8 cellular contexts compared by ENCODE assay signal in genomic region chr2:197500503-197501179, GRCh38. TPM values are rescaled to one million over a fixed set of nuclear protein-coding genes. Genes with fewer than 3 reads are reported as not detected.
DNase-seq lines count a peak whose midpoint lies in the region; ATAC-seq and TF ChIP-seq lines count a peak whose summit lies in the region.

No MANE protein-coding gene starts in this region.

- H2AFZ ChIP-seq in hepatocyte, result peak overlapping the region; percentile 37

- H3K9me3 ChIP-seq in BLaER1 (no peaks in the 10 kb centered on the region), hepatocyte (ENCODE audit: low read depth) (no peaks in the 10 kb centered on the region), skeletal muscle tissue (ENCODE audit: control insufficient read depth in 3 of 3, low read length in 3 of 3) (no peaks in the 10 kb centered on the region)

- H3K27ac ChIP-seq in BLaER1 (peak overlapping the region; percentile 95), hepatocyte (peak overlapping the region; percentile 91), skeletal muscle tissue (ENCODE audit: low read depth, low read length) (peak overlapping the region; percentile 95)

- H3K27me3 ChIP-seq in BLaER1 (no peaks in the 10 kb centered on the region), hepatocyte (no peaks in the 10 kb centered on the region), skeletal muscle tissue (ENCODE audit: control insufficient read depth in 3 of 3, insufficient read depth in 3 of 3, low read length in 3 of 3) (no peaks in the 10 kb centered on the region)

- H3K36me3 Mint-ChIP-seq in activated naive CD8-positive, alpha-beta T cell, result peaks cover 44% of the 10 kb centered on the region

- peak overlapping the region; percentile 97 for H3K27ac Mint-ChIP-seq in activated naive CD8-positive, alpha-beta T cell

- H3K9me2 ChIP-seq in hepatocyte (replicated peaks; ENCODE audit: insufficient read depth), result no peaks in the 10 kb centered on the region

- peak; percentile 7 for ATAC-seq in GM19035 (IDR thresholded peaks at IDR 0.05; ENCODE audit: unreplicated experiment)
- ATAC-seq in HG03439 (IDR thresholded peaks at IDR 0.05; ENCODE audit: unreplicated experiment), result peak; percentile 4

- peak; percentile 7 for DNase-seq in hepatocyte (ENCODE audit: low spot score)
- no peak for DNase-seq in effector CD8-positive, alpha-beta T cell (lab: John Stamatoyannopoulos, UW)
- DNase-seq in SW480 (ENCODE audit: low spot score), result no peak

- H3K4me2 ChIP-seq in BLaER1, result peak overlapping the region; percentile 79
- peak overlapping the region; percentile 77 for H3K4me2 ChIP-seq in hepatocyte

- peak overlapping the region; percentile 87 for H3K4me3 ChIP-seq in BLaER1
- peak overlapping the region; percentile 80 for H3K4me3 ChIP-seq in hepatocyte
- H3K4me3 ChIP-seq in skeletal muscle tissue (ENCODE audit: low read length in 3 of 3), result peak overlapping the region; percentile 89 to 97 (median 90)

- peak overlapping the region; percentile 100 for H3K4me3 Mint-ChIP-seq in activated naive CD8-positive, alpha-beta T cell

- no peak for TF ChIP-seq CTCF in hepatocyte (IDR thresholded peaks at IDR 0.05; ENCODE audit: poor library complexity)

- H3K9ac ChIP-seq in BLaER1, result peak overlapping the region; percentile 90
- H3K9ac ChIP-seq in skeletal muscle tissue (ENCODE audit: low read depth in 1 of 3, low read length in 3 of 3), result peak overlapping the region; percentile 94 to 97 (median 95)

- no peaks in the 10 kb centered on the region for H3K27me3 Mint-ChIP-seq in activated naive CD8-positive, alpha-beta T cell

- H3K79me2 ChIP-seq in hepatocyte, result peaks cover 86% of the 10 kb centered on the region

- H4K20me1 ChIP-seq in BLaER1 (peaks cover 69% of the 10 kb centered on the region), hepatocyte (ENCODE audit: insufficient read depth, poor library complexity, severe bottlenecking) (peaks cover 37% of the 10 kb centered on the region)

- peaks cover 44% of the 10 kb centered on the region for H3K4me1 ChIP-seq in BLaER1
- H3K4me1 ChIP-seq in hepatocyte (ENCODE audit: insufficient read depth), result peaks cover 29% of the 10 kb centered on the region
- peaks cover 31 to 45% (median 35%) of the 10 kb centered on the region in 3 donors for H3K4me1 ChIP-seq in skeletal muscle tissue (ENCODE audit: control insufficient read depth in 3 of 3, insufficient read depth in 3 of 3, low read length in 3 of 3)

- H3K4me1 Mint-ChIP-seq in activated naive CD8-positive, alpha-beta T cell (ENCODE audit: low read depth), result peaks cover 47% of the 10 kb centered on the region

- 1% methylated on average over 23 of the region's 30 CpGs for WGBS in hepatocyte (ENCODE audit: low lambda C conversion rate, missing lambda C conversion rate)

- H3K36me3 ChIP-seq in BLaER1, result peaks cover 63% of the 10 kb centered on the region
- peaks cover 5% of the 10 kb centered on the region for H3K36me3 ChIP-seq in hepatocyte (replicated peaks; ENCODE audit: insufficient read depth, low read depth)
- peaks cover 24 to 34% (median 30%) of the 10 kb centered on the region in 3 donors for H3K36me3 ChIP-seq in skeletal muscle tissue (ENCODE audit: control insufficient read depth in 3 of 3, insufficient read depth in 3 of 3, low read length in 3 of 3)

- no peaks in the 10 kb centered on the region for H3K9me3 Mint-ChIP-seq in activated naive CD8-positive, alpha-beta T cell (ENCODE audit: low read depth)

RNA-seq across cellular contexts. Expression of gene HSPE1, which starts 0.5 kb away (rescaled TPM):
- total RNA-seq in hepatocyte, result 146 and 194 TPM in 2 replicates
- 348 and 360 TPM in 2 replicates for polyA plus RNA-seq in hepatocyte
- 80.4 TPM for total RNA-seq in skeletal muscle tissue

RNA-seq across cellular contexts. Expression of gene HSPD1, which starts 1.0 kb away (rescaled TPM):
- total RNA-seq in hepatocyte (327 and 339 TPM in 2 replicates), skeletal muscle tissue (146 TPM)
- 293 and 309 TPM in 2 replicates for polyA plus RNA-seq in hepatocyte

RNA-seq across cellular contexts. Expression of gene MOB4, which starts 15.2 kb away (rescaled TPM):
- total RNA-seq in hepatocyte (44.0 and 50.1 TPM in 2 replicates), skeletal muscle tissue (25.1 TPM)
- 42.2 and 44.1 TPM in 2 replicates for polyA plus RNA-seq in hepatocyte

RNA-seq across cellular contexts. Expression of gene COQ10B, which starts 47.3 kb away (rescaled TPM):
- total RNA-seq in hepatocyte (40.2 and 44.4 TPM in 2 replicates), skeletal muscle tissue (10.4 TPM)
- polyA plus RNA-seq in hepatocyte, result 40.7 and 46.1 TPM in 2 replicates
